In genomic region chr2:174546519-174547506, GRCh38 we compare ENCODE assay signal across 1 cellular context.
TF ChIP-seq lines count a peak whose summit lies in the region.

No MANE protein-coding gene starts in this region.

TF ChIP-seq in K562, 482 proteins besides CTCF, POLR2A, EP300 and RAD21 (continued from another document and continues in another):
- peak; percentile 29; the same call in 1 of the 2 replicates for TF ChIP-seq ZBTB40 (IDR thresholded peaks at IDR 0.05)
- TF ChIP-seq ZBTB40 (CRISPR knock-in tag; IDR thresholded peaks at IDR 0.05), result no peak
- TF ChIP-seq SMC3 (conservative IDR thresholded peaks at IDR 0.05; ENCODE audit: insufficient read depth, low read depth, low read length), result peak; percentile 66; the same call in 1 of the 2 replicates
- peak; percentile 63; the same call in 1 of the 2 replicates for TF ChIP-seq ELF1 (tag; IDR thresholded peaks at IDR 0.05)
- no peak for TF ChIP-seq ZFP36 (IDR thresholded peaks at IDR 0.05; ENCODE audit: low read depth, low read length, partially characterized antibody)
- TF ChIP-seq ZNF77 (CRISPR knock-in tag; IDR thresholded peaks at IDR 0.05), result no peak
- no peak for TF ChIP-seq WHSC1 (IDR thresholded peaks at IDR 0.05; ENCODE audit: low read length)
- TF ChIP-seq BHLHE40 (IDR thresholded peaks at IDR 0.05; ENCODE audit: low read length), result peak; percentile 9; the same call in 1 of the 2 replicates
- peak; percentile 41; the same call in 1 of the 2 replicates for TF ChIP-seq MAX (CRISPR knock-in tag; IDR thresholded peaks at IDR 0.05)
- TF ChIP-seq NBN (IDR thresholded peaks at IDR 0.05; ENCODE audit: low read depth), result 0 out of 2 replicates have a peak, but pooled peaks have one; percentile 19
- no peak for TF ChIP-seq ID3 (CRISPR knock-in tag; IDR thresholded peaks at IDR 0.05)
- TF ChIP-seq ID3 (tag; IDR thresholded peaks at IDR 0.05), result 0 out of 2 replicates have a peak, but pooled peaks have one; percentile 57
- TF ChIP-seq TBP (optimal IDR thresholded peaks at IDR 0.05; ENCODE audit: low read depth, low read length), result peak; percentile 40
- TF ChIP-seq PHF8 (IDR thresholded peaks at IDR 0.05; ENCODE audit: borderline replicate concordance, low read length), result peak; percentile 40
- peak; percentile 6 to 82 (median 9) for TF ChIP-seq YY1 (IDR thresholded peaks at IDR 0.05; ENCODE audit: borderline replicate concordance in 1 of 3, control insufficient read depth in 1 of 3, extremely low read depth in 1 of 3, insufficient read depth in 3 of 3, insufficient read length in 1 of 3, insufficient replicate concordance in 2 of 3, low read depth in 1 of 3, low read length in 2 of 3)
- 0 out of 2 replicates have a peak, but pooled peaks have one; percentile 60 for TF ChIP-seq ZNF263 (CRISPR knock-in tag; IDR thresholded peaks at IDR 0.05; ENCODE audit: borderline replicate concordance)
- TF ChIP-seq FOXK2 (conservative IDR thresholded peaks at IDR 0.05 in 1 of 2, IDR thresholded peaks at IDR 0.05 in 1 of 2; ENCODE audit: low read depth in 2 of 2), result peak in 1 of 2 experiments; percentile 18; a peak in 1 of 4 replicates
- 0 out of 2 replicates have a peak, but pooled peaks have one; percentile 70 for TF ChIP-seq TCF7 (IDR thresholded peaks at IDR 0.05; ENCODE audit: borderline replicate concordance)
- TF ChIP-seq GATAD2B (IDR thresholded peaks at IDR 0.05; ENCODE audit: borderline replicate concordance), result 0 out of 2 replicates have a peak, but pooled peaks have one; percentile 51
- peak; percentile 28 for TF ChIP-seq BRD9 (IDR thresholded peaks at IDR 0.05; ENCODE audit: low read depth, partially characterized antibody)
- peak; percentile 32; the same call in 1 of the 2 replicates for TF ChIP-seq RBFOX2 (IDR thresholded peaks at IDR 0.05; ENCODE audit: low read depth, low read length)
- no peak for TF ChIP-seq JUND (IDR thresholded peaks at IDR 0.05; ENCODE audit: borderline replicate concordance, low read depth, low read length)
- peak; percentile 51; the same call in 1 of the 3 replicates for TF ChIP-seq JUND (tag; IDR thresholded peaks at IDR 0.05; ENCODE audit: borderline replicate concordance, low read depth, low read length)
- TF ChIP-seq RB1 (IDR thresholded peaks at IDR 0.05; ENCODE audit: low read depth), result peak; percentile 29; the same call in 1 of the 2 replicates
- 0 out of 2 replicates have a peak, but pooled peaks have one; percentile 29 for TF ChIP-seq MYC (IDR thresholded peaks at IDR 0.05; ENCODE audit: low read depth, low read length)
- no peak for TF ChIP-seq MYC (CRISPR knock-in tag; IDR thresholded peaks at IDR 0.05; ENCODE audit: borderline replicate concordance, low read depth)
- peak; percentile 42; the same call in 1 of the 2 replicates for TF ChIP-seq L3MBTL2 (IDR thresholded peaks at IDR 0.05)
- TF ChIP-seq TAF1 (IDR thresholded peaks at IDR 0.05; ENCODE audit: control insufficient read depth, extremely low read depth, insufficient read depth, low read length, severe bottlenecking), result peak; percentile 19
- peak; percentile 33 for TF ChIP-seq KDM5B (IDR thresholded peaks at IDR 0.05; ENCODE audit: insufficient replicate concordance, low read depth, low read length)
- 0 out of 2 replicates have a peak, but pooled peaks have one; percentile 18 for TF ChIP-seq NFATC3 (IDR thresholded peaks at IDR 0.05)
- TF ChIP-seq HEY1 (CRISPR knock-in tag; IDR thresholded peaks at IDR 0.05; ENCODE audit: borderline replicate concordance), result peak; percentile 34; the same call in 1 of the 2 replicates
- TF ChIP-seq RCOR1 (IDR thresholded peaks at IDR 0.05; ENCODE audit: borderline replicate concordance in 1 of 2, low read depth in 2 of 2, low read length in 2 of 2), result peak in 1 of 2 experiments; percentile 64; a peak in 1 of 4 replicates
- 0 out of 2 replicates have a peak, but pooled peaks have one; percentile 6 for TF ChIP-seq JUN (IDR thresholded peaks at IDR 0.05; ENCODE audit: borderline replicate concordance, low read depth, low read length)
- TF ChIP-seq JUN (CRISPR knock-in tag; IDR thresholded peaks at IDR 0.05; ENCODE audit: borderline replicate concordance), result no peak
- TF ChIP-seq ZNF586 (CRISPR knock-in tag; conservative IDR thresholded peaks at IDR 0.05), result no peak
- TF ChIP-seq RBM39 (optimal IDR thresholded peaks at IDR 0.05; ENCODE audit: low read depth, low read length), result peak; percentile 61
- peak; percentile 48; the same call in 1 of the 2 replicates for TF ChIP-seq POLR2AphosphoS5 (IDR thresholded peaks at IDR 0.05; ENCODE audit: control insufficient read depth, insufficient read depth, low read depth, low read length)
- TF ChIP-seq ZBTB26 (CRISPR knock-in tag; IDR thresholded peaks at IDR 0.05), result 0 out of 2 replicates have a peak, but pooled peaks have one; percentile 45
- peak; percentile 52; the same call in 1 of the 2 replicates for TF ChIP-seq CREB3L1 (IDR thresholded peaks at IDR 0.05; ENCODE audit: borderline replicate concordance, low read depth)
- 0 out of 2 replicates have a peak, but pooled peaks have one; percentile 17 for TF ChIP-seq MEF2D (tag; conservative IDR thresholded peaks at IDR 0.05; ENCODE audit: low read depth)
- TF ChIP-seq TARDBP (IDR thresholded peaks at IDR 0.05), result no peak
- peak; percentile 92 for TF ChIP-seq NFRKB (IDR thresholded peaks at IDR 0.05; ENCODE audit: low read depth)
- TF ChIP-seq CBX3 (IDR thresholded peaks at IDR 0.05; ENCODE audit: borderline replicate concordance in 1 of 2, low read length in 2 of 2), result no peak; a peak in 1 of 3 replicates
- peak; percentile 53 for TF ChIP-seq GABPA (tag; conservative IDR thresholded peaks at IDR 0.05; ENCODE audit: low read depth)
- TF ChIP-seq ZNF830 (CRISPR knock-in tag; IDR thresholded peaks at IDR 0.05), result 0 out of 2 replicates have a peak, but pooled peaks have one; percentile 79
- 0 out of 2 replicates have a peak, but pooled peaks have one; percentile 24 for TF ChIP-seq ZBTB17 (CRISPR knock-in tag; IDR thresholded peaks at IDR 0.05)
- 0 out of 2 replicates have a peak, but pooled peaks have one; percentile 18 for TF ChIP-seq ELF4 (CRISPR knock-in tag; IDR thresholded peaks at IDR 0.05)
- TF ChIP-seq DEAF1 (CRISPR knock-in tag; IDR thresholded peaks at IDR 0.05), result peak; percentile 93
- 0 out of 2 replicates have a peak, but pooled peaks have one; percentile 70 for TF ChIP-seq GTF2E2 (tag; IDR thresholded peaks at IDR 0.05)
- no peak; the same call in 1 of the 2 replicates for TF ChIP-seq SMAD4 (CRISPR knock-in tag; conservative IDR thresholded peaks at IDR 0.05)
- peak; percentile 95 for TF ChIP-seq TAF7 (tag; IDR thresholded peaks at IDR 0.05)
- no peak for TF ChIP-seq ATF1 (CRISPR knock-in tag; IDR thresholded peaks at IDR 0.05)
- TF ChIP-seq ATF1 (tag; IDR thresholded peaks at IDR 0.05), result 0 out of 2 replicates have a peak, but pooled peaks have one; percentile 9
